9 cellular contexts compared by ENCODE assay signal in genomic region chr1:214445846-214446614, GRCh38.
DNase-seq lines count a peak whose midpoint lies in the region; ATAC-seq and TF ChIP-seq lines count a peak whose summit lies in the region.
"Had no signal": no experiment of that assay in that cellular context is flagged by ENCODE, and none has a peak within 500 bp of the region (broad histone marks: within the 10 kb centered on the region; RNA-seq: fewer than 3 reads in every experiment).

No MANE protein-coding gene starts in this region.

- H3K9me3 ChIP-seq in RWPE2 (ENCODE audit: severe bottlenecking), result no peaks in the 10 kb centered on the region
- no peaks in the 10 kb centered on the region for H3K9me3 ChIP-seq in suprapubic skin

- peak overlapping the region; percentile 30 for H3K4me3 Mint-ChIP-seq in activated T-cell treated with anti-CD3 and anti-CD28 coated beads, Interleukin-2, amount 50 U/mL, for 24 hours

- no peaks in the 10 kb centered on the region for H3K36me3 Mint-ChIP-seq in activated T-cell treated with anti-CD3 and anti-CD28 coated beads, Interleukin-2, amount 50 U/mL, for 24 hours (ENCODE audit: low read depth)

- ATAC-seq in RWPE2 (ENCODE audit: low read depth) (peak; percentile 31; the same call in 1 of the 3 replicates), HG03571 (IDR thresholded peaks at IDR 0.05; ENCODE audit: unreplicated experiment) (no peak)

- peak overlapping the region; percentile 90 for H3K27ac Mint-ChIP-seq in activated T-cell treated with anti-CD3 and anti-CD28 coated beads, Interleukin-2, amount 50 U/mL, for 24 hours

- H3K27me3 ChIP-seq in RWPE2 (ENCODE audit: insufficient read depth, poor library complexity, severe bottlenecking) (no peaks in the 10 kb centered on the region), suprapubic skin (no peaks in the 10 kb centered on the region)

- no peak for TF ChIP-seq POLR2A in suprapubic skin (IDR thresholded peaks at IDR 0.05)

- peaks cover 2% of the 10 kb centered on the region for H3K9me3 Mint-ChIP-seq in activated T-cell treated with anti-CD3 and anti-CD28 coated beads, Interleukin-2, amount 50 U/mL, for 24 hours

- peaks cover 11% of the 10 kb centered on the region; the same call in 1 of the 2 replicates for H3K36me3 ChIP-seq in RWPE2 (ENCODE audit: low read depth)
- H3K36me3 ChIP-seq in suprapubic skin, result no peaks in the 10 kb centered on the region

- H3K4me1 Mint-ChIP-seq in activated T-cell treated with anti-CD3 and anti-CD28 coated beads, Interleukin-2, amount 50 U/mL, for 24 hours (ENCODE audit: low read depth), result peaks cover 56% of the 10 kb centered on the region

- peaks cover 46% of the 10 kb centered on the region for H3K4me1 ChIP-seq in RWPE2 (ENCODE audit: insufficient read depth, poor library complexity, severe bottlenecking)
- H3K4me1 ChIP-seq in suprapubic skin, result peaks cover 46% of the 10 kb centered on the region

- H3K4me3 ChIP-seq in RWPE2 (ENCODE audit: severe bottlenecking) (no peak overlapping the region), suprapubic skin (no peak overlapping the region)

- no peak for TF ChIP-seq EP300 in suprapubic skin (IDR thresholded peaks at IDR 0.05)

- 19% methylated on average over 2 of the region's 2 CpGs for WGBS in suprapubic skin

- H3K27ac ChIP-seq in RWPE2 (ENCODE audit: poor library complexity, severe bottlenecking) (peak overlapping the region; percentile 96), suprapubic skin (peak overlapping the region; percentile 82)

- TF ChIP-seq CTCF in RWPE2 (IDR thresholded peaks at IDR 0.05; ENCODE audit: poor library complexity, severe bottlenecking) (no peak), suprapubic skin (IDR thresholded peaks at IDR 0.05) (no peak)

- H3K27me3 Mint-ChIP-seq in activated T-cell treated with anti-CD3 and anti-CD28 coated beads, Interleukin-2, amount 50 U/mL, for 24 hours, result peaks cover 9% of the 10 kb centered on the region

- no peak for DNase-seq in activated T-cell treated with anti-CD3 and anti-CD28 coated beads, Interleukin-2, amount 50 U/mL, for 24 hours
- DNase-seq in activated T-cell treated with anti-CD3 and anti-CD28 coated beads for 4 hours, result no peak
- no peak for DNase-seq in RWPE2 (ENCODE audit: low spot score)
- peak; percentile 83 for DNase-seq in fibroblast of peridontal ligament (ENCODE audit: extremely low read depth)
- DNase-seq in suprapubic skin (ENCODE audit: low spot score in 2 of 2), result no peak
- no peak for DNase-seq in effector CD8-positive, alpha-beta T cell (lab: John Stamatoyannopoulos, UW)
- DNase-seq in germinal center (ENCODE audit: low spot score), result no peak
- DNase-seq: left cardiac atrium had no signal
